In genomic region chr5:80656425-80656824, GRCh38 we compare ENCODE assay signal across 11 cellular contexts. TPM values are rescaled to one million over a fixed set of nuclear protein-coding genes. Genes with fewer than 3 reads are reported as not detected.
A peak's percentile ranks its signal among the peaks of the same experiment; 100 is the strongest.
DNase-seq lines count a peak whose midpoint lies in the region; ATAC-seq and TF ChIP-seq lines count a peak whose summit lies in the region.
"Had no signal": no experiment of that assay in that cellular context is flagged by ENCODE, and none has a peak within 500 bp of the region (broad histone marks: within the 10 kb centered on the region; RNA-seq: fewer than 3 reads in every experiment).

No MANE protein-coding gene starts in this region.

- no peaks in the 10 kb centered on the region for H3K9me3 Mint-ChIP-seq in activated naive CD8-positive, alpha-beta T cell treated with anti-CD3 and anti-CD28 coated beads, Interleukin-2, amount 10 ng/mL, durations not matched to agents 7 days and 5 days
- H3K9me3 Mint-ChIP-seq in neural crest cell: no peaks in the 10 kb centered on the region

- peak overlapping the region; percentile 96 for H3K27ac Mint-ChIP-seq in activated naive CD8-positive, alpha-beta T cell treated with anti-CD3 and anti-CD28 coated beads, Interleukin-2, amount 10 ng/mL, durations not matched to agents 7 days and 5 days
- no peak overlapping the region for H3K27ac Mint-ChIP-seq in neural crest cell (ENCODE audit: unreplicated experiment)

- H3K4me3 Mint-ChIP-seq in activated naive CD8-positive, alpha-beta T cell treated with anti-CD3 and anti-CD28 coated beads, Interleukin-2, amount 10 ng/mL, durations not matched to agents 7 days and 5 days: peak overlapping the region; percentile 90
- peak overlapping the region; percentile 83 for H3K4me3 Mint-ChIP-seq in neural crest cell

- TF ChIP-seq CTCF in neural crest cell (conservative IDR thresholded peaks at IDR 0.05): peak; percentile 33

- H3K4me1 Mint-ChIP-seq in activated naive CD8-positive, alpha-beta T cell treated with anti-CD3 and anti-CD28 coated beads, Interleukin-2, amount 10 ng/mL, durations not matched to agents 7 days and 5 days: peaks cover 21% of the 10 kb centered on the region
- H3K4me1 Mint-ChIP-seq in neural crest cell: peaks cover 29% of the 10 kb centered on the region

- no peak for ATAC-seq in activated naive CD8-positive, alpha-beta T cell treated with anti-CD3 and anti-CD28 coated beads, Interleukin-2, amount 10 ng/mL, durations not matched to agents 7 days and 5 days (ENCODE audit: low read depth)

- H3K36me3 Mint-ChIP-seq in activated naive CD8-positive, alpha-beta T cell treated with anti-CD3 and anti-CD28 coated beads, Interleukin-2, amount 10 ng/mL, durations not matched to agents 7 days and 5 days: peaks cover 38% of the 10 kb centered on the region
- peaks cover 33% of the 10 kb centered on the region for H3K36me3 Mint-ChIP-seq in neural crest cell (ENCODE audit: low read depth)

- no peaks in the 10 kb centered on the region for H3K27me3 Mint-ChIP-seq in activated naive CD8-positive, alpha-beta T cell treated with anti-CD3 and anti-CD28 coated beads, Interleukin-2, amount 10 ng/mL, durations not matched to agents 7 days and 5 days
- H3K27me3 Mint-ChIP-seq in neural crest cell (ENCODE audit: low read depth): no peaks in the 10 kb centered on the region

- DNase-seq in SIG-M5 treated with dmso at 0.1 percent for 504 hours (lab: John Stamatoyannopoulos, UW; ENCODE audit: unreplicated experiment): peak; percentile 31
- DNase-seq in SIG-M5 (lab: John Stamatoyannopoulos, UW): no peak
- DNase-seq in Kasumi-1 (lab: John Stamatoyannopoulos, UW): peak; percentile 13 to 40
- DNase-seq in activated naive CD8-positive, alpha-beta T cell treated with anti-CD3 and anti-CD28 coated beads, Interleukin-2, amount 10 ng/mL, durations not matched to agents 7 days and 5 days: no peak
- no peak for DNase-seq in neural crest cell (ENCODE audit: low read depth, low spot score)
- DNase-seq in Ammon's horn (ENCODE audit: low spot score): no peak
- DNase-seq in activated CD8-positive, alpha-beta memory T cell treated with anti-CD3 and anti-CD28 coated beads, Interleukin-2, amount 50 U/mL, for 4 hours: no peak
- no peak for DNase-seq in amniotic stem cell (lab: John Stamatoyannopoulos, UW)
- DNase-seq: left ventricle myocardium inferior, NCI-H774, transverse colon had no signal

- POLR2A ChIA-PET in activated naive CD8-positive, alpha-beta T cell treated with anti-CD3 and anti-CD28 coated beads, Interleukin-2, amount 10 ng/mL, durations not matched to agents 7 days and 5 days (lab: Charles Lee): interaction anchor here (0.8 to 1.6 kb wide), 2 partner anchors 32 to 36 kb away, joined by 3 read pairs; no protein-coding TSS in a partner anchor

RNA-seq across cellular contexts. Expression of gene DHFR, which starts 1.6 kb away (rescaled TPM):
- total RNA-seq in activated naive CD8-positive, alpha-beta T cell treated with anti-CD3 and anti-CD28 coated beads, Interleukin-2, amount 10 ng/mL, durations not matched to agents 7 days and 5 days: 10 to 100 TPM; 63.6 to 67.4 TPM
- total RNA-seq in neural crest cell: 112 TPM in 2 replicates

RNA-seq across cellular contexts. Expression of gene MSH3, which starts 2.0 kb away (rescaled TPM):
- total RNA-seq in activated naive CD8-positive, alpha-beta T cell treated with anti-CD3 and anti-CD28 coated beads, Interleukin-2, amount 10 ng/mL, durations not matched to agents 7 days and 5 days: 10 to 100 TPM; 18.1 to 18.6 TPM
- 17.9 and 18.6 TPM in 2 replicates for total RNA-seq in neural crest cell

Comparison
In these comparisons a context has a peak if more than half of its experiments do, and no peak if none do; other contexts are left out.
1. DNase-seq: peak in SIG-M5 treated with dmso at 0.1 percent for 504 hours (single experiment) and Kasumi-1 (2 of 2); none in SIG-M5 (single experiment), activated naive CD8-positive, alpha-beta T cell treated with anti-CD3 and anti-CD28 coated beads, Interleukin-2, amount 10 ng/mL, durations not matched to agents 7 days and 5 days (single experiment), neural crest cell (single experiment), Ammon's horn (single experiment), activated CD8-positive, alpha-beta memory T cell treated with anti-CD3 and anti-CD28 coated beads, Interleukin-2, amount 50 U/mL, for 4 hours (single experiment) and amniotic stem cell (single experiment).